In genomic region chr11:64303109-64304031, GRCh38 we compare ENCODE assay signal across 6 cellular contexts. TPM values are rescaled to one million over a fixed set of nuclear protein-coding genes. Genes with fewer than 3 reads are reported as not detected.
A peak's percentile ranks its signal among the peaks of the same experiment; 100 is the strongest.
DNase-seq lines count a peak whose midpoint lies in the region; ATAC-seq and TF ChIP-seq lines count a peak whose summit lies in the region.

No MANE protein-coding gene starts in this region.

- H3K36me3 Mint-ChIP-seq in activated naive CD8-positive, alpha-beta T cell treated with anti-CD3 and anti-CD28 coated beads, Interleukin-2, amount 10 ng/mL, durations not matched to agents 7 days and 5 days, result peaks cover 4% of the 10 kb centered on the region

- H3K9me3 ChIP-seq in trophoblast cell (ENCODE audit: insufficient read depth, low read depth, low read length), result peaks cover 2% of the 10 kb centered on the region

- H4K8ac ChIP-seq in trophoblast cell (ENCODE audit: low read depth, low read length), result no peak overlapping the region

- no peak overlapping the region for H2AFZ ChIP-seq in KMS-11 (ENCODE audit: low read depth)
- no peak overlapping the region for H2AFZ ChIP-seq in trophoblast cell (ENCODE audit: insufficient read depth, low read length, poor library complexity)

- no peak for TF ChIP-seq POLR2A in GM18505 (IDR thresholded peaks at IDR 0.05; ENCODE audit: borderline replicate concordance, extremely low read depth, insufficient read depth, insufficient read length)

- H3K4me3 ChIP-seq in KMS-11 (IDR thresholded peaks at IDR 0.05; ENCODE audit: insufficient read depth, low read depth, low read length), result no peak overlapping the region
- no peak overlapping the region for H3K4me3 ChIP-seq in trophoblast cell (ENCODE audit: low read depth, low read length)

- peaks cover 21% of the 10 kb centered on the region for H3K79me2 ChIP-seq in KMS-11 (ENCODE audit: insufficient read depth, low read depth)
- H3K79me2 ChIP-seq in trophoblast cell (ENCODE audit: control insufficient read depth, insufficient read depth, low read length, poor library complexity), result peaks cover 10% of the 10 kb centered on the region

- H2BK120ac ChIP-seq in trophoblast cell (ENCODE audit: insufficient read depth, low read length, poor library complexity), result no peak overlapping the region

- no peak overlapping the region for H2BK5ac ChIP-seq in trophoblast cell (ENCODE audit: low read depth, low read length, poor library complexity)

- no peaks in the 10 kb centered on the region for H3K9me3 Mint-ChIP-seq in activated naive CD8-positive, alpha-beta T cell treated with anti-CD3 and anti-CD28 coated beads, Interleukin-2, amount 10 ng/mL, durations not matched to agents 7 days and 5 days

- H3K9ac ChIP-seq in KMS-11 (peak overlapping the region; percentile 98; the same call in 1 of the 2 replicates), trophoblast cell (ENCODE audit: low read length) (no peak overlapping the region)

- H3K4me1 ChIP-seq in KMS-11 (ENCODE audit: low read depth, poor library complexity, severe bottlenecking) (peaks cover 38% of the 10 kb centered on the region), trophoblast cell (ENCODE audit: control insufficient read depth in 1 of 2, insufficient read depth in 2 of 2, low read length in 2 of 2) (peaks cover 19 to 27% of the 10 kb centered on the region in 2 experiments)

- peaks cover 25% of the 10 kb centered on the region for H3K4me1 Mint-ChIP-seq in activated naive CD8-positive, alpha-beta T cell treated with anti-CD3 and anti-CD28 coated beads, Interleukin-2, amount 10 ng/mL, durations not matched to agents 7 days and 5 days

- H3K27ac Mint-ChIP-seq in activated naive CD8-positive, alpha-beta T cell treated with anti-CD3 and anti-CD28 coated beads, Interleukin-2, amount 10 ng/mL, durations not matched to agents 7 days and 5 days, result peak overlapping the region; percentile 98

- H3K27me3 ChIP-seq in KMS-11 (ENCODE audit: insufficient read depth, low read depth), result peaks cover 14% of the 10 kb centered on the region
- H3K27me3 ChIP-seq in trophoblast cell (ENCODE audit: insufficient read depth, low read length), result peaks cover 17% of the 10 kb centered on the region

- ATAC-seq in activated naive CD8-positive, alpha-beta T cell treated with anti-CD3 and anti-CD28 coated beads, Interleukin-2, amount 10 ng/mL, durations not matched to agents 7 days and 5 days (ENCODE audit: low read depth), result no peak
- no peak for ATAC-seq in GM18505 (IDR thresholded peaks at IDR 0.05; ENCODE audit: unreplicated experiment)

- no peak overlapping the region for H3K14ac ChIP-seq in trophoblast cell (ENCODE audit: low read length)

- H3K4me2 ChIP-seq in KMS-11 (peak overlapping the region; percentile 77), trophoblast cell (ENCODE audit: low read length) (no peak overlapping the region)

- no peak for DNase-seq in activated naive CD8-positive, alpha-beta T cell treated with anti-CD3 and anti-CD28 coated beads, Interleukin-2, amount 10 ng/mL, durations not matched to agents 7 days and 5 days
- DNase-seq in trophoblast cell, result no peak
- no peak for DNase-seq in OCI-M2 (lab: John Stamatoyannopoulos, UW; ENCODE audit: unreplicated experiment)
- DNase-seq in NCI-H748 treated with DMSO at 0.1 percent for 48 hours (lab: John Stamatoyannopoulos, UW), result no peak

- WGBS in trophoblast cell (ENCODE audit: extremely low coverage, insufficient coverage, insufficient read length), result no CpG with 5 or more reads among the region's 13 CpGs

- H3K36me3 ChIP-seq in KMS-11 (ENCODE audit: insufficient read depth) (no peaks in the 10 kb centered on the region), trophoblast cell (ENCODE audit: control insufficient read depth in 1 of 2, insufficient read depth in 2 of 2, low read length in 2 of 2) (peaks cover 2 to 6% of the 10 kb centered on the region in 2 experiments)

- H3K18ac ChIP-seq in trophoblast cell (ENCODE audit: low read length), result no peak overlapping the region

- H2BK12ac ChIP-seq in trophoblast cell (ENCODE audit: low read length), result no peak overlapping the region

- peak overlapping the region; percentile 87 for H3K4me3 Mint-ChIP-seq in activated naive CD8-positive, alpha-beta T cell treated with anti-CD3 and anti-CD28 coated beads, Interleukin-2, amount 10 ng/mL, durations not matched to agents 7 days and 5 days

- H3K79me1 ChIP-seq in trophoblast cell (ENCODE audit: low read length), result peaks cover 15% of the 10 kb centered on the region

- POLR2A ChIA-PET in activated naive CD8-positive, alpha-beta T cell treated with anti-CD3 and anti-CD28 coated beads, Interleukin-2, amount 10 ng/mL, durations not matched to agents 7 days and 5 days (lab: Charles Lee), result interaction anchor here (0.6 to 5.2 kb wide), 13 partner anchors 14 to 117 kb away, joined by 4 to 76 read pairs (median 15); partner anchors contain the start of genes BAD, FERMT3, FKBP2 and GPR137

- no peak overlapping the region for H4K91ac ChIP-seq in trophoblast cell (ENCODE audit: low read depth, low read length)

- H4K20me1 ChIP-seq in KMS-11 (ENCODE audit: insufficient read depth), result no peaks in the 10 kb centered on the region

- peaks cover 33% of the 10 kb centered on the region for H3K27me3 Mint-ChIP-seq in activated naive CD8-positive, alpha-beta T cell treated with anti-CD3 and anti-CD28 coated beads, Interleukin-2, amount 10 ng/mL, durations not matched to agents 7 days and 5 days

- no peak overlapping the region for H3K4ac ChIP-seq in trophoblast cell (ENCODE audit: low read depth, low read length)

- no peak overlapping the region for H3K23ac ChIP-seq in trophoblast cell (ENCODE audit: low read length)

- TF ChIP-seq CTCF in KMS-11 (conservative IDR thresholded peaks at IDR 0.05; ENCODE audit: low read depth, low read length), result no peak

- peak overlapping the region; percentile 100 for H3K27ac ChIP-seq in KMS-11
- H3K27ac ChIP-seq in trophoblast cell (ENCODE audit: low read depth, low read length), result no peak overlapping the region

- H2AK5ac ChIP-seq in trophoblast cell (ENCODE audit: low read length), result no peak overlapping the region

- peak overlapping the region; percentile 36 for H4K12ac ChIP-seq in trophoblast cell (ENCODE audit: low read depth, low read length)

RNA-seq across cellular contexts. Expression of gene ESRRA, which starts 2.0 kb away (rescaled TPM):
- 10 to 100 TPM; 33.9 to 35.1 TPM for total RNA-seq in activated naive CD8-positive, alpha-beta T cell treated with anti-CD3 and anti-CD28 coated beads, Interleukin-2, amount 10 ng/mL, durations not matched to agents 7 days and 5 days
- 20.9 and 21.0 TPM in 2 replicates for polyA plus RNA-seq in trophoblast cell (2013)

RNA-seq across cellular contexts. Expression of gene CATSPERZ, which starts 3.2 kb away (rescaled TPM):
- not detected for total RNA-seq in activated naive CD8-positive, alpha-beta T cell treated with anti-CD3 and anti-CD28 coated beads, Interleukin-2, amount 10 ng/mL, durations not matched to agents 7 days and 5 days
- polyA plus RNA-seq in trophoblast cell (2013), result 1.0 and 1.2 TPM in 2 replicates

RNA-seq across cellular contexts. Expression of gene KCNK4, which starts 12.3 kb away (rescaled TPM):
- not detected for total RNA-seq in activated naive CD8-positive, alpha-beta T cell treated with anti-CD3 and anti-CD28 coated beads, Interleukin-2, amount 10 ng/mL, durations not matched to agents 7 days and 5 days
- 0.05 and 0.08 TPM in 2 replicates for polyA plus RNA-seq in trophoblast cell (2013)

RNA-seq across cellular contexts. Expression of gene TRMT112, which starts 14.0 kb away (rescaled TPM):
- total RNA-seq in activated naive CD8-positive, alpha-beta T cell treated with anti-CD3 and anti-CD28 coated beads, Interleukin-2, amount 10 ng/mL, durations not matched to agents 7 days and 5 days, result 100 to 1,000 TPM; 140 to 151 TPM
- 311 and 320 TPM in 2 replicates for polyA plus RNA-seq in trophoblast cell (2013)

RNA-seq across cellular contexts. Expression of gene PRDX5, which starts 14.6 kb away (rescaled TPM):
- total RNA-seq in activated naive CD8-positive, alpha-beta T cell treated with anti-CD3 and anti-CD28 coated beads, Interleukin-2, amount 10 ng/mL, durations not matched to agents 7 days and 5 days, result 10 to 100 TPM; 85.1 to 91.2 TPM
- polyA plus RNA-seq in trophoblast cell (2013), result 161 and 166 TPM in 2 replicates
